1 cellular context compared by ENCODE assay signal in the genomic region with DNA sequence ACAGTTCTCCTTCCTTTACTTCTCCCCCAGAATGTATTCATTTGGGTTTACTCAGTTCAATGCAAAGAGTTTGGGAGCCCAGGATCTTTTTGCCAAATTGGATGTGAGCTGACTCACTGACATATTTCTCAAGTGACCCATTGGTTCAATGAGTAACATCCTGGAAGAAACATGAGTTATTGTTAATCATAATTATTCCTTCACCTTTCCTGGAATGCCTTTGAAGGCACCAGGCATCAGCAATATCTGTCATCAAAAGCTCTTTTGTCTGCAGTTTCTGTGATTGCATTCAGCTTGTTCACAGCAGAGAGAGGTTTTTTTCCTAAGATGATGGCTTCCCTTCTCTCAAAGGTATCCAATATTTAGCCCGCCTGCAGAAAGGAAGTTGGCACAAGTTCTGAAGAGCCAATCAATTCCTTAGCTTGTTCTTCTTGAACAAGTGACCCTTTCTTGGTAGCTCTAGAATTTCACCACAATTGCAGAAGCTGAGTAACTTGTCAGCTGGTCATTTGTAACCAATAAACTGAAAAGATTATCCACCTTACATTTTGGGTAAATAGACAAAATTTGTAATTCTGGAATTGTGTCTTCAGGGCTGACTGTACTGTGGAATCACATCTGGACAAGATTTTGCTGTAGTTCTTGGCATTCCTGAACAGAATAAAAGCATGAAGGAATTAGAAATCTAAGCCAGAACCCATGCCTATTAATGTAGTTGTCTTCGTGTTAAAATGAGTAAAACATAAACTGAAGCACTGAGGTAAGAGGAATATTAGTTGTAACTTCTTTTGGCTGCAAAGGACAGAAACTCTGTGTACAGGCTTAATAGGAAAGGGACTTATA.
TF ChIP-seq lines count a peak whose summit lies in the region.

No MANE protein-coding gene starts in this region.

TF ChIP-seq in HepG2, 621 proteins besides CTCF, POLR2A, EP300 and RAD21 (continued from another document and continues in another):
- TF ChIP-seq, protein P1, sequence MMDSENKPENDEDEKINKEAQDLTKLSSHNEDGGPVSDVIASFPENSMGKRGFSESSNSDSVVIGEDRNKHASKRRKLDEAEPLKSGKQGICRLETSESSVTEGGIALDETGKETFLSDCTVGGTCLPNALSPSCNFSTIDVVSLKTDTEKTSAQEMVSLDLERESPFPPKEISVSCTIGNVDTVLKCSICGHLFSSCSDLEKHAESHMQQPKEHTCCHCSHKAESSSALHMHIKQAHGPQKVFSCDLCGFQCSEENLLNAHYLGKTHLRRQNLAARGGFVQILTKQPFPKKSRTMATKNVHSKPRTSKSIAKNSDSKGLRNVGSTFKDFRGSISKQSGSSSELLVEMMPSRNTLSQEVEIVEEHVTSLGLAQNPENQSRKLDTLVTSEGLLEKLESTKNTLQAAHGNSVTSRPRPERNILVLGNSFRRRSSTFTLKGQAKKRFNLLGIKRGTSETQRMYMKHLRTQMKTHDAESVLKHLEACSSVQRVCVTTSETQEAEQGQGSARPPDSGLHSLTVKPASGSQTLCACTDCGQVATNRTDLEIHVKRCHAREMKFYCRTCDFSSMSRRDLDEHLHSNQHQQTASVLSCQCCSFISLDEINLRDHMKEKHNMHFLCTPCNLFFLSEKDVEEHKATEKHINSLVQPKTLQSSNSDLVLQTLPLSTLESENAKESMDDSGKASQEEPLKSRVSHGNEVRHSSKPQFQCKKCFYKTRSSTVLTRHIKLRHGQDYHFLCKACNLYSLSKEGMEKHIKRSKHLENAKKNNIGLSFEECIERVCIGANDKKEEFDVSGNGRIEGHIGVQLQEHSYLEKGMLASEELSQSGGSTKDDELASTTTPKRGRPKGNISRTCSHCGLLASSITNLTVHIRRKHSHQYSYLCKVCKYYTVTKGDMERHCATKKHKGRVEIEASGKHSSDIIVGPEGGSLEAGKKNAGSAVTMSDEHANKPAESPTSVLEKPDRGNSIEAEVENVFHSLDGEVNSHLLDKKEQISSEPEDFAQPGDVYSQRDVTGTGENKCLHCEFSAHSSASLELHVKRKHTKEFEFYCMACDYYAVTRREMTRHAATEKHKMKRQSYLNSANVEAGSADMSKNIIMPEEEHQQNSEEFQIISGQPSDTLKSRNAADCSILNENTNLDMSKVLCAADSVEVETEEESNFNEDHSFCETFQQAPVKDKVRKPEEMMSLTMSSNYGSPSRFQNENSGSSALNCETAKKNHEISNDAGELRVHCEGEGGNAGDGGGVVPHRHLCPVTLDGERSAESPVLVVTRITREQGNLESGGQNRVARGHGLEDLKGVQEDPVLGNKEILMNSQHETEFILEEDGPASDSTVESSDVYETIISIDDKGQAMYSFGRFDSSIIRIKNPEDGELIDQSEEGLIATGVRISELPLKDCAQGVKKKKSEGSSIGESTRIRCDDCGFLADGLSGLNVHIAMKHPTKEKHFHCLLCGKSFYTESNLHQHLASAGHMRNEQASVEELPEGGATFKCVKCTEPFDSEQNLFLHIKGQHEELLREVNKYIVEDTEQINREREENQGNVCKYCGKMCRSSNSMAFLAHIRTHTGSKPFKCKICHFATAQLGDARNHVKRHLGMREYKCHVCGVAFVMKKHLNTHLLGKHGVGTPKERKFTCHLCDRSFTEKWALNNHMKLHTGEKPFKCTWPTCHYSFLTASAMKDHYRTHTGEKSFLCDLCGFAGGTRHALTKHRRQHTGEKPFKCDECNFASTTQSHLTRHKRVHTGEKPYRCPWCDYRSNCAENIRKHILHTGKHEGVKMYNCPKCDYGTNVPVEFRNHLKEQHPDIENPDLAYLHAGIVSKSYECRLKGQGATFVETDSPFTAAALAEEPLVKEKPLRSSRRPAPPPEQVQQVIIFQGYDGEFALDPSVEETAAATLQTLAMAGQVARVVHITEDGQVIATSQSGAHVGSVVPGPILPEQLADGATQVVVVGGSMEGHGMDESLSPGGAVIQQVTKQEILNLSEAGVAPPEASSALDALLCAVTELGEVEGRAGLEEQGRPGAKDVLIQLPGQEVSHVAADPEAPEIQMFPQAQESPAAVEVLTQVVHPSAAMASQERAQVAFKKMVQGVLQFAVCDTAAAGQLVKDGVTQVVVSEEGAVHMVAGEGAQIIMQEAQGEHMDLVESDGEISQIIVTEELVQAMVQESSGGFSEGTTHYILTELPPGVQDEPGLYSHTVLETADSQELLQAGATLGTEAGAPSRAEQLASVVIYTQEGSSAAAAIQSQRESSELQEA (CRISPR knock-in tag; IDR thresholded peaks at IDR 0.05; ENCODE audit: not compliant biosample characterization): no peak
- TF ChIP-seq, protein P2, sequence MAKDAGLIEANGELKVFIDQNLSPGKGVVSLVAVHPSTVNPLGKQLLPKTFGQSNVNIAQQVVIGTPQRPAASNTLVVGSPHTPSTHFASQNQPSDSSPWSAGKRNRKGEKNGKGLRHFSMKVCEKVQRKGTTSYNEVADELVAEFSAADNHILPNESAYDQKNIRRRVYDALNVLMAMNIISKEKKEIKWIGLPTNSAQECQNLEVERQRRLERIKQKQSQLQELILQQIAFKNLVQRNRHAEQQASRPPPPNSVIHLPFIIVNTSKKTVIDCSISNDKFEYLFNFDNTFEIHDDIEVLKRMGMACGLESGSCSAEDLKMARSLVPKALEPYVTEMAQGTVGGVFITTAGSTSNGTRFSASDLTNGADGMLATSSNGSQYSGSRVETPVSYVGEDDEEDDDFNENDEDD (CRISPR knock-in tag; IDR thresholded peaks at IDR 0.05; ENCODE audit: borderline replicate concordance): peak; percentile 39; the same call in 1 of the 2 replicates
- TF ChIP-seq TBX3 (IDR thresholded peaks at IDR 0.05; ENCODE audit: borderline replicate concordance) (peak; percentile 72), BORCS8-MEF2B (CRISPR knock-in tag; IDR thresholded peaks at IDR 0.05) (no peak), NR2F6 (IDR thresholded peaks at IDR 0.05) (peak; percentile 58; the same call in 1 of the 2 replicates), NR2F6 (CRISPR knock-in tag; IDR thresholded peaks at IDR 0.05) (peak; percentile 79; the same call in 1 of the 2 replicates), FOSL1 (CRISPR knock-in tag; IDR thresholded peaks at IDR 0.05; ENCODE audit: borderline replicate concordance) (peak; percentile 87), KDM6A (CRISPR knock-in tag; IDR thresholded peaks at IDR 0.05; ENCODE audit: low read depth) (0 out of 2 replicates have a peak, but pooled peaks have one; percentile 13), TOE1 (CRISPR knock-in tag; IDR thresholded peaks at IDR 0.05) (no peak), PHF20 (CRISPR knock-in tag; IDR thresholded peaks at IDR 0.05) (no peak), TEAD3 (CRISPR knock-in tag; optimal IDR thresholded peaks at IDR 0.05; ENCODE audit: borderline replicate concordance) (peak; percentile 93), ZNF775 (CRISPR knock-in tag; IDR thresholded peaks at IDR 0.05; ENCODE audit: borderline replicate concordance) (peak; percentile 73; the same call in 1 of the 2 replicates), FOXO1 (CRISPR knock-in tag; IDR thresholded peaks at IDR 0.05) (0 out of 2 replicates have a peak, but pooled peaks have one; percentile 55), GATAD1 (CRISPR knock-in tag; IDR thresholded peaks at IDR 0.05) (peak; percentile 41; the same call in 1 of the 2 replicates), ZSCAN20 (CRISPR knock-in tag; IDR thresholded peaks at IDR 0.05; ENCODE audit: borderline replicate concordance) (no peak), ATF1 (CRISPR knock-in tag; IDR thresholded peaks at IDR 0.05) (peak; percentile 71), BRD4 (CRISPR knock-in tag; IDR thresholded peaks at IDR 0.05) (no peak), ELF3 (CRISPR knock-in tag; IDR thresholded peaks at IDR 0.05) (peak; percentile 80), CBX5 (CRISPR knock-in tag; IDR thresholded peaks at IDR 0.05; ENCODE audit: borderline replicate concordance) (0 out of 2 replicates have a peak, but pooled peaks have one; percentile 23), ZNF605 (CRISPR knock-in tag; IDR thresholded peaks at IDR 0.05) (peak; percentile 28; the same call in 1 of the 2 replicates), MAZ (IDR thresholded peaks at IDR 0.05; ENCODE audit: borderline replicate concordance, low read depth, low read length) (no peak), MAZ (CRISPR knock-in tag; IDR thresholded peaks at IDR 0.05; ENCODE audit: low read depth) (no peak), CBX2 (IDR thresholded peaks at IDR 0.05; ENCODE audit: low read depth, low read length) (no peak), CBX2 (CRISPR knock-in tag; IDR thresholded peaks at IDR 0.05; ENCODE audit: low read depth) (no peak), FOXP1 (IDR thresholded peaks at IDR 0.05) (no peak), FOXP1 (CRISPR knock-in tag; IDR thresholded peaks at IDR 0.05) (peak; percentile 67; the same call in 1 of the 2 replicates), U2AF1 (optimal IDR thresholded peaks at IDR 0.05; ENCODE audit: low read depth, low read length) (no peak)
- TF ChIP-seq, protein P3, sequence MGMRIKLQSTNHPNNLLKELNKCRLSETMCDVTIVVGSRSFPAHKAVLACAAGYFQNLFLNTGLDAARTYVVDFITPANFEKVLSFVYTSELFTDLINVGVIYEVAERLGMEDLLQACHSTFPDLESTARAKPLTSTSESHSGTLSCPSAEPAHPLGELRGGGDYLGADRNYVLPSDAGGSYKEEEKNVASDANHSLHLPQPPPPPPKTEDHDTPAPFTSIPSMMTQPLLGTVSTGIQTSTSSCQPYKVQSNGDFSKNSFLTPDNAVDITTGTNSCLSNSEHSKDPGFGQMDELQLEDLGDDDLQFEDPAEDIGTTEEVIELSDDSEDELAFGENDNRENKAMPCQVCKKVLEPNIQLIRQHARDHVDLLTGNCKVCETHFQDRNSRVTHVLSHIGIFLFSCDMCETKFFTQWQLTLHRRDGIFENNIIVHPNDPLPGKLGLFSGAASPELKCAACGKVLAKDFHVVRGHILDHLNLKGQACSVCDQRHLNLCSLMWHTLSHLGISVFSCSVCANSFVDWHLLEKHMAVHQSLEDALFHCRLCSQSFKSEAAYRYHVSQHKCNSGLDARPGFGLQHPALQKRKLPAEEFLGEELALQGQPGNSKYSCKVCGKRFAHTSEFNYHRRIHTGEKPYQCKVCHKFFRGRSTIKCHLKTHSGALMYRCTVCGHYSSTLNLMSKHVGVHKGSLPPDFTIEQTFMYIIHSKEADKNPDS (CRISPR knock-in tag; IDR thresholded peaks at IDR 0.05): no peak
- TF ChIP-seq, protein P4, sequence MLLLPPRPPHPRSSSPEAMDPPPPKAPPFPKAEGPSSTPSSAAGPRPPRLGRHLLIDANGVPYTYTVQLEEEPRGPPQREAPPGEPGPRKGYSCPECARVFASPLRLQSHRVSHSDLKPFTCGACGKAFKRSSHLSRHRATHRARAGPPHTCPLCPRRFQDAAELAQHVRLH (CRISPR knock-in tag; IDR thresholded peaks at IDR 0.05; ENCODE audit: borderline replicate concordance, low read depth): 0 out of 2 replicates have a peak, but pooled peaks have one; percentile 33
- TF ChIP-seq, protein P5, sequence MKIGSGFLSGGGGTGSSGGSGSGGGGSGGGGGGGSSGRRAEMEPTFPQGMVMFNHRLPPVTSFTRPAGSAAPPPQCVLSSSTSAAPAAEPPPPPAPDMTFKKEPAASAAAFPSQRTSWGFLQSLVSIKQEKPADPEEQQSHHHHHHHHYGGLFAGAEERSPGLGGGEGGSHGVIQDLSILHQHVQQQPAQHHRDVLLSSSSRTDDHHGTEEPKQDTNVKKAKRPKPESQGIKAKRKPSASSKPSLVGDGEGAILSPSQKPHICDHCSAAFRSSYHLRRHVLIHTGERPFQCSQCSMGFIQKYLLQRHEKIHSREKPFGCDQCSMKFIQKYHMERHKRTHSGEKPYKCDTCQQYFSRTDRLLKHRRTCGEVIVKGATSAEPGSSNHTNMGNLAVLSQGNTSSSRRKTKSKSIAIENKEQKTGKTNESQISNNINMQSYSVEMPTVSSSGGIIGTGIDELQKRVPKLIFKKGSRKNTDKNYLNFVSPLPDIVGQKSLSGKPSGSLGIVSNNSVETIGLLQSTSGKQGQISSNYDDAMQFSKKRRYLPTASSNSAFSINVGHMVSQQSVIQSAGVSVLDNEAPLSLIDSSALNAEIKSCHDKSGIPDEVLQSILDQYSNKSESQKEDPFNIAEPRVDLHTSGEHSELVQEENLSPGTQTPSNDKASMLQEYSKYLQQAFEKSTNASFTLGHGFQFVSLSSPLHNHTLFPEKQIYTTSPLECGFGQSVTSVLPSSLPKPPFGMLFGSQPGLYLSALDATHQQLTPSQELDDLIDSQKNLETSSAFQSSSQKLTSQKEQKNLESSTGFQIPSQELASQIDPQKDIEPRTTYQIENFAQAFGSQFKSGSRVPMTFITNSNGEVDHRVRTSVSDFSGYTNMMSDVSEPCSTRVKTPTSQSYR (CRISPR knock-in tag; IDR thresholded peaks at IDR 0.05; ENCODE audit: borderline replicate concordance): peak; percentile 24; the same call in 1 of the 2 replicates
- TF ChIP-seq, protein P6, sequence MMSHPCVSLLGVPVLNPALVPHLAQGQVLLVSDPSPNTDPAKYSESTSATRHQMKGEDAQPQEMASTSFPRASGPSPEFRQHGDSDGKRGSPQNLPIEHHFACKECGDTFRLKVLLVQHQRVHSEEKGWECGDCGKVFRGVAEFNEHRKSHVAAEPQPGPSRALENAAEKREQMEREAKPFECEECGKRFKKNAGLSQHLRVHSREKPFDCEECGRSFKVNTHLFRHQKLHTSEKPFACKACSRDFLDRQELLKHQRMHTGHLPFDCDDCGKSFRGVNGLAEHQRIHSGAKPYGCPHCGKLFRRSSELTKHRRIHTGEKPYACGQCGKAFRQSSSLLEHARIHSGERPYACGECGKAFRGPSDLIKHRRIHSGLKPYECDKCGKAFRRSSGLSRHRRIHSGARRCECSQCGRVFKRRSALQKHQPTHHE (CRISPR knock-in tag; IDR thresholded peaks at IDR 0.05; ENCODE audit: borderline replicate concordance): no peak
- TF ChIP-seq, protein P7, sequence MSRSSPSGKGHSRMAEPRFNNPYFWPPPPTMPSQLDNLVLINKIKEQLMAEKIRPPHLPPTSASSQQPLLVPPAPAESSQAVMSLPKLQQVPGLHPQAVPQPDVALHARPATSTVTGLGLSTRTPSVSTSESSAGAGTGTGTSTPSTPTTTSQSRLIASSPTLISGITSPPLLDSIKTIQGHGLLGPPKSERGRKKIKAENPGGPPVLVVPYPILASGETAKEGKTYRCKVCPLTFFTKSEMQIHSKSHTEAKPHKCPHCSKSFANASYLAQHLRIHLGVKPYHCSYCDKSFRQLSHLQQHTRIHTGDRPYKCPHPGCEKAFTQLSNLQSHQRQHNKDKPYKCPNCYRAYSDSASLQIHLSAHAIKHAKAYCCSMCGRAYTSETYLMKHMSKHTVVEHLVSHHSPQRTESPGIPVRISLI (CRISPR knock-in tag; IDR thresholded peaks at IDR 0.05; ENCODE audit: borderline replicate concordance): peak; percentile 87
- TF ChIP-seq, protein P8, sequence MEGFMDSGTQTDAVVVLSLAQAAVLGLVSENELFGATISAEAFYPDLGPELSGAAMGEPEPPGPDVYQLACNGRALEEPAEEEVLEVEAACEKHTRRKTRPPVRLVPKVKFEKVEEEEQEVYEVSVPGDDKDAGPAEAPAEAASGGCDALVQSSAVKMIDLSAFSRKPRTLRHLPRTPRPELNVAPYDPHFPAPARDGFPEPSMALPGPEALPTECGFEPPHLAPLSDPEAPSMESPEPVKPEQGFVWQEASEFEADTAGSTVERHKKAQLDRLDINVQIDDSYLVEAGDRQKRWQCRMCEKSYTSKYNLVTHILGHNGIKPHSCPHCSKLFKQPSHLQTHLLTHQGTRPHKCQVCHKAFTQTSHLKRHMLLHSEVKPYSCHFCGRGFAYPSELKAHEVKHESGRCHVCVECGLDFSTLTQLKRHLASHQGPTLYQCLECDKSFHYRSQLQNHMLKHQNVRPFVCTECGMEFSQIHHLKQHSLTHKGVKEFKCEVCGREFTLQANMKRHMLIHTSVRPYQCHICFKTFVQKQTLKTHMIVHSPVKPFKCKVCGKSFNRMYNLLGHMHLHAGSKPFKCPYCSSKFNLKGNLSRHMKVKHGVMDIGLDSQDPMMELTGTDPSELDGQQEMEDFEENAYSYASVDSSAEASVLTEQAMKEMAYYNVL (CRISPR knock-in tag; IDR thresholded peaks at IDR 0.05; ENCODE audit: borderline replicate concordance): peak; percentile 44; the same call in 1 of the 2 replicates
